In genomic region chr1:197985340-197985739, GRCh38 we compare ENCODE assay signal across 23 cellular contexts.
"Had no signal": no experiment of that assay in that cellular context is flagged by ENCODE, and none has a peak within 500 bp of the region (broad histone marks: within the 10 kb centered on the region; RNA-seq: fewer than 3 reads in every experiment).

No MANE protein-coding gene starts in this region.

- ATAC-seq: activated CD4-positive, alpha-beta T cell treated with anti-CD3 and anti-CD28 coated beads for 36 hours; activated CD8-positive, alpha-beta memory T cell treated with anti-CD3 and anti-CD28 coated beads, Interleukin-2, amount 10 ng/mL, durations not matched to agents 7 days and 5 days; activated CD8-positive, alpha-beta T cell treated with anti-CD3 and anti-CD28 coated beads, Interleukin-2, amount 10 ng/mL, durations not matched to agents 7 days and 5 days; activated naive CD8-positive, alpha-beta T cell treated with anti-CD3 and anti-CD28 coated beads, Interleukin-2, amount 50 U/mL, for 24 hours; heart right ventricle; mucosa of descending colon; natural killer cell treated with Interleukin-12 subunit alpha and Interleukin-12 subunit beta and Interleukin-15 and Interleukin-18, amount 100 ng/mL, for 72 hours; right cardiac atrium; stimulated activated naive CD8-positive, alpha-beta T cell treated with anti-CD3 and anti-CD28 coated beads, Interleukin-15, Interleukin-2, amounts not matched to agents 100 U/mL and 50 U/mL, for 24 hours had no signal

- H3K4me3 ChIP-seq: esophagus muscularis mucosa, heart right ventricle, left ventricle myocardium inferior, mucosa of descending colon, spleen, testis, uterus had no signal

- H3K4me1 ChIP-seq: heart right ventricle, left ventricle myocardium inferior, spleen, testis, uterus had no signal

- H3K27ac ChIP-seq: esophagus muscularis mucosa, heart right ventricle, left ventricle myocardium inferior, spleen, testis, uterus had no signal

- H3K9me3 ChIP-seq: esophagus muscularis mucosa, heart right ventricle, left ventricle myocardium inferior, mucosa of descending colon, spleen, testis, uterus had no signal

- DNase-seq: activated CD4-positive, alpha-beta T cell treated with anti-CD3 and anti-CD28 coated beads for 36 hours; activated CD4-positive, CD25-positive, alpha-beta regulatory T cell; activated CD8-positive, alpha-beta memory T cell treated with anti-CD3 and anti-CD28 coated beads, Interleukin-2, amount 10 ng/mL, durations not matched to agents 7 days and 5 days; activated CD8-positive, alpha-beta T cell treated with anti-CD3 and anti-CD28 coated beads, Interleukin-2, amount 10 ng/mL, durations not matched to agents 7 days and 5 days; activated naive CD8-positive, alpha-beta T cell treated with anti-CD3 and anti-CD28 coated beads, Interleukin-2, amount 50 U/mL, for 24 hours; activated T-cell treated with anti-CD3 and anti-CD28 coated beads, Interleukin-2, amount 50 U/mL, for 48 hours; amygdala; central memory CD4-positive, alpha-beta T cell; endodermal cell; foreskin melanocyte; heart right ventricle; left ventricle myocardium inferior; mucosa of descending colon; posterior cingulate gyrus; right cardiac atrium; spleen; stimulated activated CD4-positive, alpha-beta T cell treated with anti-CD3 and anti-CD28 coated beads, Interleukin-2, amount 100 ng/mL, for 48 hours; stimulated activated naive CD8-positive, alpha-beta T cell treated with anti-CD3 and anti-CD28 coated beads, Interleukin-15, Interleukin-2, amounts not matched to agents 100 U/mL and 50 U/mL, for 24 hours; testis; uterus had no signal

- FAIRE-seq: islet of Langerhans had no signal

- H3K27me3 ChIP-seq: testis, uterus had no signal

- H3K36me3 ChIP-seq: esophagus muscularis mucosa, heart right ventricle, left ventricle myocardium inferior, spleen, uterus had no signal
